ENCODE assay signal across 18 cellular contexts in genomic region chr17:73784015-73784603, GRCh38.
"Had no signal": no experiment of that assay in that cellular context is flagged by ENCODE, and none has a peak within 500 bp of the region (broad histone marks: within the 10 kb centered on the region; RNA-seq: fewer than 3 reads in every experiment).

No MANE protein-coding gene starts in this region.

- H3K4me1 ChIP-seq: adrenal gland, pancreas had no signal

- H3K36me3 ChIP-seq: adrenal gland, pancreas, thoracic aorta had no signal

- H3K27me3 ChIP-seq: pancreas had no signal

- H3K4me3 ChIP-seq: adrenal gland, hepatocyte, pancreas, skin epidermis, thoracic aorta had no signal

- H3K79me2 ChIP-seq: hepatocyte had no signal

- H2AFZ ChIP-seq: hepatocyte had no signal

- H3K9me3 ChIP-seq: adrenal gland, pancreas, thoracic aorta had no signal

- DNase-seq: activated CD4-positive, alpha-beta T cell treated with anti-CD3 and anti-CD28 coated beads for 4 hours; activated CD8-positive, alpha-beta memory T cell treated with anti-CD3 and anti-CD28 coated beads, Interleukin-2, amount 50 U/mL, for 4 hours; activated CD8-positive, alpha-beta T cell treated with anti-CD3 and anti-CD28 coated beads for 36 hours; activated naive CD4-positive, alpha-beta T cell treated with Interleukin-2 at 50 U/mL for 16 hours; adrenal gland; central memory CD4-positive, alpha-beta T cell; effector memory CD8-positive, alpha-beta T cell; erythroblast; kidney; nephron progenitor cell; stimulated activated CD4-positive, alpha-beta T cell treated with anti-CD3 and anti-CD28 coated beads, Interleukin-4, amount 100 ng/mL, for 4 hours; stimulated activated naive CD8-positive, alpha-beta T cell treated with anti-CD3 and anti-CD28 coated beads, Interleukin-15, amount 100 ng/mL, for 72 hours; T1000 had no signal

- H3K27ac ChIP-seq: adrenal gland, hepatocyte, pancreas, skin epidermis, thoracic aorta, VCaP had no signal

- FAIRE-seq: kidney, pancreas had no signal

- H3K4me2 ChIP-seq: hepatocyte had no signal
